In genomic region chr2:109376796-109377495, GRCh38 we compare ENCODE assay signal across 1 cellular context.
A peak's percentile ranks its signal among the peaks of the same experiment; 100 is the strongest.
TF ChIP-seq lines count a peak whose summit lies in the region.

No MANE protein-coding gene starts in this region.

TF ChIP-seq in IMR-90, 13 proteins besides CTCF, POLR2A, EP300 and RAD21 (continued from another document):
- TF ChIP-seq FOS (IDR thresholded peaks at IDR 0.05; ENCODE audit: low read depth, low read length): peak; percentile 23; the same call in 1 of the 2 replicates
- TF ChIP-seq USF2 (IDR thresholded peaks at IDR 0.05; ENCODE audit: low read depth, low read length): peak; percentile 46; the same call in 1 of the 2 replicates
